In genomic region chr15:78001656-78002055, GRCh38 we compare ENCODE assay signal across 15 cellular contexts.
"Had no signal": no experiment of that assay in that cellular context is flagged by ENCODE, and none has a peak within 500 bp of the region (broad histone marks: within the 10 kb centered on the region; RNA-seq: fewer than 3 reads in every experiment).

No MANE protein-coding gene starts in this region.

- ATAC-seq: activated CD4-positive, CD25-positive, alpha-beta regulatory T cell treated with anti-CD3 and anti-CD28 coated beads, Interleukin-2, amount 50 U/mL, for 24 hours had no signal

- H3K9me3 ChIP-seq: ovary, suprapubic skin had no signal

- H3K27ac Mint-ChIP-seq: endodermal cell had no signal

- H3K9me3 Mint-ChIP-seq: endodermal cell, neural crest cell, type B pancreatic cell had no signal

- H3K27me3 Mint-ChIP-seq: type B pancreatic cell had no signal

- DNase-seq: activated CD4-positive, alpha-beta T cell treated with anti-CD3 and anti-CD28 coated beads, Interleukin-2, amount 50 U/mL, for 48 hours; activated gamma-delta T cell treated with Interleukin-2 at 50 U/mL for 16 hours; brain microvascular endothelial cell; cerebellar nuclear complex; dermis blood vessel endothelial cell; endodermal cell; erythroblast; hippocampal formation; SHP77 treated with DMSO at 0.1 percent for 48 hours; small intestine had no signal

- H3K4me3 Mint-ChIP-seq: endodermal cell, neural crest cell, type B pancreatic cell had no signal
